Comparison of ENCODE assay signal across 18 cellular contexts in the genomic region with DNA sequence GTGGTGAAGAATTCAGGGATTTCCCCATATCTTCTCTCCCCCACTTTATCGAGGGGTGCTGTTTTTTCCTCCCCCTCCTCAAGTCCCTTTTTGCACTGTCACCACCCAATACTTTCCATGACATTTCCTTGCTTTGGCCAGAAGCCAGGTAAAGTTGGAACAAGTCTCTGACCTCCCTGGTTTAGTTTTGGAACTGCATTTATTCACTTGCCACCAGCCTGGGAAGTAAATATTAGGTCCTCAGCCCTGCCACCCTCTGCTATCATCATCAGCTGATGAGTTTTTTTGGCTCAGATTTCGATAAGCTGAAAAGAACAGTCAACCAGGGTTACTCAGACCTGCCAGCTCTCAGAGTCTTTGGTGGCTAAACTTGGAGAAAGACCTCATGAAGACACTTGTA. TPM values are rescaled to one million over a fixed set of nuclear protein-coding genes. Genes with fewer than 3 reads are reported as not detected.
A peak's percentile ranks its signal among the peaks of the same experiment; 100 is the strongest.
DNase-seq lines count a peak whose midpoint lies in the region; ATAC-seq, FAIRE-seq and TF ChIP-seq lines count a peak whose summit lies in the region.
"Had no signal": no experiment of that assay in that cellular context is flagged by ENCODE, and none has a peak within 500 bp of the region (broad histone marks: within the 10 kb centered on the region; RNA-seq: fewer than 3 reads in every experiment).

No MANE protein-coding gene starts in this region.

- H3K79me2 ChIP-seq in HepG2 (ENCODE audit: insufficient read depth, low read length) = no peaks in the 10 kb centered on the region

- H3K27me3 ChIP-seq in HepG2 (ENCODE audit: control insufficient read depth in 1 of 2, insufficient read depth in 2 of 2, low read length in 2 of 2) (peaks cover 2 to 5% of the 10 kb centered on the region in 2 experiments; a peak in 2 of 5 replicates), right lobe of liver (no peaks in the 10 kb centered on the region), heart left ventricle (no peaks in the 10 kb centered on the region), right atrium auricular region (no peaks in the 10 kb centered on the region)
- H3K27me3 ChIP-seq: BLaER1 treated with 17β-estradiol and CSF1 and Interleukin-3, amounts not matched to agents 10 nM and 100 nM had no signal

- BruUV-seq in HepG2 (replicated peaks; lab: Mats Ljungman, UMichigan) = no TSS peak

- ATAC-seq in HepG2 = no peak
- no peak for ATAC-seq in right lobe of liver
- peak; percentile 67 to 72 (median 70) for ATAC-seq in heart left ventricle
- no peak for ATAC-seq in HG02981 (IDR thresholded peaks at IDR 0.05; ENCODE audit: unreplicated experiment)

- H3K4me3 ChIP-seq in HepG2 (replicated peaks in 1 of 3; ENCODE audit: insufficient read depth in 1 of 3, low read depth in 2 of 3, low read length in 3 of 3) (no peak overlapping the region), right lobe of liver (no peak overlapping the region), heart left ventricle (no peak overlapping the region), right atrium auricular region (no peak overlapping the region)
- H3K4me3 ChIP-seq: BLaER1 treated with 17β-estradiol and CSF1 and Interleukin-3, amounts not matched to agents 10 nM and 100 nM; HAP-1 had no signal

- CTCF ChIA-PET in HepG2 (lab: Yijun Ruan, JAX; ENCODE audit: low intra/inter-chr PET ratio, low total read pairs) = no interaction called here

- no peak overlapping the region for H3K9ac ChIP-seq in HepG2 (ENCODE audit: insufficient read depth, low read depth, low read length)
- H3K9ac ChIP-seq: BLaER1 treated with 17β-estradiol and CSF1 and Interleukin-3, amounts not matched to agents 10 nM and 100 nM had no signal

- in situ Hi-C loops in HepG2 (cut with HindIII; ENCODE audit: extremely low pct_ligation_motif_present, low pct_unique_long_range_greater_than_20kb) = no loop called here

- TF ChIP-seq POLR2A in HepG2 (IDR thresholded peaks at IDR 0.05; ENCODE audit: insufficient read depth in 1 of 2, low read depth in 2 of 2, low read length in 2 of 2) (no peak), right lobe of liver (IDR thresholded peaks at IDR 0.05) (no peak), heart left ventricle (IDR thresholded peaks at IDR 0.05) (no peak)

- DNase-seq in HepG2 (ENCODE audit: low spot score) (no peak), right lobe of liver (no peak), heart left ventricle (no peak), right atrium auricular region (ENCODE audit: low spot score) (no peak), NCI-H526 (lab: John Stamatoyannopoulos, UW) (no peak)
- no peak for DNase-seq in activated effector memory CD4-positive, alpha-beta T cell treated with anti-CD3 and anti-CD28 coated beads, Interleukin-2, amount 50 U/mL, for 16 hours
- DNase-seq: ACHN; CD4-positive, CD25-positive, alpha-beta regulatory T cell; DMS53; GF-D8; HFFc6 had no signal

- WGBS in HepG2 (ENCODE audit: low lambda C conversion rate) = 1% methylated on average over 2 of the region's 2 CpGs
- 40% methylated on average over 2 of the region's 2 CpGs for WGBS in right lobe of liver (ENCODE audit: insufficient coverage, low coverage, low lambda C conversion rate, missing lambda C conversion rate)
- 10 to 18% (median 13%) methylated on average over 2 of the region's 2 CpGs for WGBS in heart left ventricle, 4 donors

- POLR2A ChIA-PET in HepG2 (lab: Yijun Ruan, JAX) = no interaction called here

- intact Hi-C loops in HepG2 (cut with micrococcal nuclease; ENCODE audit: unreplicated experiment) (no loop called here), right lobe of liver (cut with DNase I) (no loop called here), heart left ventricle (cut with DNase I) (loop anchor here in 1 of 10 donors (10.0 kb wide), 1 partner anchor 278 kb away; no protein-coding TSS in a partner anchor)

- no peaks in the 10 kb centered on the region for H3K9me3 ChIP-seq in HepG2 (ENCODE audit: low read length)
- no peaks in the 10 kb centered on the region for H3K9me3 ChIP-seq in right lobe of liver
- no peaks in the 10 kb centered on the region for H3K9me3 ChIP-seq in heart left ventricle
- no peaks in the 10 kb centered on the region for H3K9me3 ChIP-seq in right atrium auricular region
- H3K9me3 ChIP-seq: HAP-1 had no signal

- H3K4me1 ChIP-seq in HepG2 (ENCODE audit: insufficient read depth, low read length) (no peaks in the 10 kb centered on the region), right lobe of liver (no peaks in the 10 kb centered on the region), heart left ventricle (peaks cover 0 to 32% (median 6%) of the 10 kb centered on the region in 12 donors), right atrium auricular region (peaks cover 0 to 26% of the 10 kb centered on the region in 2 donors)
- H3K4me1 ChIP-seq: HAP-1 had no signal

- H3K36me3 ChIP-seq in HepG2 (replicated peaks in 1 of 2; ENCODE audit: control insufficient read depth in 1 of 2, insufficient read depth in 2 of 2, low read length in 2 of 2) (no peaks in the 10 kb centered on the region), right lobe of liver (no peaks in the 10 kb centered on the region), heart left ventricle (no peaks in the 10 kb centered on the region), right atrium auricular region (no peaks in the 10 kb centered on the region)
- H3K36me3 ChIP-seq: BLaER1 treated with 17β-estradiol and CSF1 and Interleukin-3, amounts not matched to agents 10 nM and 100 nM; HAP-1 had no signal

- TF ChIP-seq CTCF in HepG2 (CRISPR knock-in tag; IDR thresholded peaks at IDR 0.05) (no peak), right lobe of liver (IDR thresholded peaks at IDR 0.05) (no peak), heart left ventricle (IDR thresholded peaks at IDR 0.05) (no peak), right atrium auricular region (IDR thresholded peaks at IDR 0.05) (no peak)

- H2AFZ ChIP-seq in HepG2 (ENCODE audit: low read length) = no peak overlapping the region

- no peak overlapping the region for H3K4me2 ChIP-seq in HepG2 (ENCODE audit: low read depth, low read length)
- H3K4me2 ChIP-seq: BLaER1 treated with 17β-estradiol and CSF1 and Interleukin-3, amounts not matched to agents 10 nM and 100 nM had no signal

- H3K27ac ChIP-seq in HepG2 (ENCODE audit: extremely low read length, insufficient read depth, low read length) (no peak overlapping the region), right lobe of liver (no peak overlapping the region), heart left ventricle (peak overlapping the region in 3 of 12 donors; percentile 17 to 65 (median 59)), right atrium auricular region (peak overlapping the region; percentile 19 to 23)
- H3K27ac ChIP-seq: BLaER1 treated with 17β-estradiol and CSF1 and Interleukin-3, amounts not matched to agents 10 nM and 100 nM; HL-60 had no signal

- TF ChIP-seq EP300 in HepG2 (IDR thresholded peaks at IDR 0.05; ENCODE audit: low read depth in 2 of 2, low read length in 2 of 2) (no peak), HepG2 (CRISPR knock-in tag; IDR thresholded peaks at IDR 0.05; ENCODE audit: borderline replicate concordance) (no peak)

- no peak for TF ChIP-seq RAD21 in HepG2 (CRISPR knock-in tag; IDR thresholded peaks at IDR 0.05)

- no peaks in the 10 kb centered on the region for H4K20me1 ChIP-seq in HepG2 (ENCODE audit: insufficient read depth, low read length)
- H4K20me1 ChIP-seq: BLaER1 treated with 17β-estradiol and CSF1 and Interleukin-3, amounts not matched to agents 10 nM and 100 nM had no signal

- FAIRE-seq in HepG2 (lab: Jason Lieb, UNC) = peak; percentile 4
- FAIRE-seq: GM19239, H1 had no signal

TF ChIP-seq in HepG2, 621 proteins besides CTCF, POLR2A, EP300 and RAD21 (continues in another document):
- no peak for TF ChIP-seq E2F2 (CRISPR knock-in tag; IDR thresholded peaks at IDR 0.05; ENCODE audit: borderline replicate concordance)
- TF ChIP-seq TP53 (CRISPR knock-in tag; conservative IDR thresholded peaks at IDR 0.05) = no peak
- no peak for TF ChIP-seq ZNF501 (CRISPR knock-in tag; IDR thresholded peaks at IDR 0.05)
- TF ChIP-seq PAX8 (CRISPR knock-in tag; IDR thresholded peaks at IDR 0.05; ENCODE audit: borderline replicate concordance) = no peak
- TF ChIP-seq SMARCC2 (IDR thresholded peaks at IDR 0.05) = no peak

RNA-seq across cellular contexts. Expression of gene DHRS9, which starts 46.9 kb away (rescaled TPM):
- total RNA-seq in HepG2 (2016; rRNA removed; fragmentation: Illumina TruSeq; extraction: Trizol) = not detected in 2 replicates
- not detected in 2 replicates for total RNA-seq in HepG2 (2016; cell fraction: cytosol; rRNA removed; fragmentation: Illumina TruSeq; extraction: Trizol; ENCODE audit: low read depth)
- not detected in 2 replicates for total RNA-seq in HepG2 (2016; cell fraction: insoluble cytoplasmic fraction; rRNA removed; fragmentation: Illumina TruSeq; extraction: Trizol)
- total RNA-seq in HepG2 (2016; cell fraction: membrane; rRNA removed; fragmentation: Illumina TruSeq; extraction: Trizol) = not detected in 2 replicates
- total RNA-seq in HepG2 (2016; cell fraction: nucleus; rRNA removed; fragmentation: Illumina TruSeq; extraction: Trizol) = not detected in 2 replicates
- polyA plus RNA-seq in HepG2 (2011; rRNA removed) = not detected in 2 replicates
- not detected in 2 replicates for polyA plus RNA-seq in HepG2 (2011; cell fraction: cytosol; rRNA removed)
- polyA plus RNA-seq in HepG2 (2011; cell fraction: nucleus; rRNA removed) = not detected in 2 replicates
- polyA plus RNA-seq in HepG2 (2012) = not detected in 2 replicates
- not detected in 2 replicates for polyA plus RNA-seq in HepG2 (2016; cell fraction: cytosol; fragmentation: Illumina TruSeq; extraction: Trizol; ENCODE audit: low read depth)
- polyA plus RNA-seq in HepG2 (2016; cell fraction: insoluble cytoplasmic fraction; fragmentation: Illumina TruSeq; extraction: Trizol; ENCODE audit: low read depth) = not detected in 2 replicates
- not detected in 2 replicates for polyA plus RNA-seq in HepG2 (2016; cell fraction: membrane; fragmentation: Illumina TruSeq; extraction: Trizol; ENCODE audit: low read depth)
- not detected in 2 replicates for polyA plus RNA-seq in HepG2 (2016; cell fraction: nucleus; fragmentation: Illumina TruSeq; extraction: Trizol; ENCODE audit: insufficient read depth, low read depth)
- 0.14 TPM in 1 of 2 replicates, not detected in the other for polyA minus RNA-seq in HepG2 (2011; rRNA and poly(A)+ RNA removed; ENCODE audit: low replicate concordance)
- not detected in 2 replicates for polyA minus RNA-seq in HepG2 (2011; cell fraction: cytosol; rRNA and poly(A)+ RNA removed)
- not detected in 2 replicates for polyA minus RNA-seq in HepG2 (2011; cell fraction: nucleus; rRNA and poly(A)+ RNA removed)
- total RNA-seq in right lobe of liver = 1 to 10 TPM in 2 of 6 experiments, under 1 TPM in 4; 0.29 to 1.2 (median 0.55) TPM
- total RNA-seq in heart left ventricle = 10 to 100 TPM in 1 of 9 donors, 1 to 10 TPM in 7, under 1 TPM in 1; 0.81 to 24.8 (median 1.9) TPM
- polyA plus RNA-seq in heart left ventricle = 10 to 100 TPM in 1 of 2 donors, 1 to 10 TPM in 1; 1.7 to 30.9 TPM
- total RNA-seq in right atrium auricular region = 100 to 1,000 TPM in 1 of 2 donors, 10 to 100 TPM in 1; 31.4 to 135 TPM
- total RNA-seq: A172; CD4-positive, CD25-positive, alpha-beta regulatory T cell; H1; HFFc6 had no signal
- polyA plus RNA-seq: CD4-positive, CD25-positive, alpha-beta regulatory T cell; H1 had no signal

Comparison
In these comparisons a context has a peak if more than half of its experiments do, and no peak if none do; other contexts are left out.
1. ATAC-seq: peak in heart left ventricle (4 of 4); none in HepG2 (single experiment), right lobe of liver (0 of 4) and HG02981 (single experiment).
2. H3K27ac ChIP-seq: peak in right atrium auricular region (2 of 2); none in HepG2 (single experiment) and right lobe of liver (0 of 3).